ENCODE assay signal across 21 cellular contexts in genomic region chr2:20203521-20204225, GRCh38. TPM values are rescaled to one million over a fixed set of nuclear protein-coding genes. Genes with fewer than 3 reads are reported as not detected.
"Had no signal": no experiment of that assay in that cellular context is flagged by ENCODE, and none has a peak within 500 bp of the region (broad histone marks: within the 10 kb centered on the region; RNA-seq: fewer than 3 reads in every experiment).

No MANE protein-coding gene starts in this region.

- H3K9me3 ChIP-seq: Peyer's patch had no signal

- H3K4me3 ChIP-seq: cardiac muscle cell, Peyer's patch had no signal

- H3K27me3 ChIP-seq: cardiac muscle cell, Peyer's patch had no signal

- DNase-seq: activated B cell treated with CpG ODN at 0.5 μM for 24 hours; activated CD4-positive, alpha-beta T cell treated with anti-CD3 and anti-CD28 coated beads for 1 hour; activated CD4-positive, alpha-beta T cell treated with anti-CD3 and anti-CD28 coated beads, Interleukin-2, amount 10 ng/mL, durations not matched to agents 24 days and 14 days; activated CD4-positive, alpha-beta T cell treated with anti-CD3 and anti-CD28 coated beads, Interleukin-2, amount 50 U/mL, for 48 hours; activated CD8-positive, alpha-beta memory T cell treated with anti-CD3 and anti-CD28 coated beads, Interleukin-2, amount 10 ng/mL, durations not matched to agents 7 days and 5 days; activated effector memory CD4-positive, alpha-beta T cell treated with Interleukin-2 at 50 U/mL for 16 hours; activated naive CD4-positive, alpha-beta T cell; activated naive CD8-positive, alpha-beta T cell treated with anti-CD3 and anti-CD28 coated beads, Interleukin-2, amount 50 U/mL, for 24 hours; activated T-cell treated with anti-CD3 and anti-CD28 coated beads, Interleukin-2, amount 50 U/mL, for 24 hours; amniotic stem cell; Kasumi-1; NCI-H1105 treated with DMSO at 0.1 percent for 48 hours; NCI-H1436 treated with DMSO at 0.1 percent for 48 hours; NCI-H187; NCI-H2081; NCI-H510A treated with DMSO at 0.1 percent for 48 hours; Peyer's patch; SIG-M5; T-helper 17 cell; T-helper 9 cell had no signal

- H3K36me3 ChIP-seq: cardiac muscle cell had no signal

- ATAC-seq: activated CD8-positive, alpha-beta memory T cell treated with anti-CD3 and anti-CD28 coated beads, Interleukin-2, amount 10 ng/mL, durations not matched to agents 7 days and 5 days; activated naive CD8-positive, alpha-beta T cell treated with anti-CD3 and anti-CD28 coated beads, Interleukin-2, amount 50 U/mL, for 24 hours; T-helper 17 cell had no signal

- H3K27ac ChIP-seq: cardiac muscle cell had no signal

RNA-seq across cellular contexts. Expression of gene SDC1, which starts 21.3 kb away (rescaled TPM):
- total RNA-seq: activated B cell treated with CpG ODN at 0.5 μM for 24 hours, T-helper 17 cell had no signal
